In genomic region chr17:41667280-41668008, GRCh38 we compare ENCODE assay signal across 8 cellular contexts. TPM values are rescaled to one million over a fixed set of nuclear protein-coding genes. Genes with fewer than 3 reads are reported as not detected.
A peak's percentile ranks its signal among the peaks of the same experiment; 100 is the strongest.
DNase-seq lines count a peak whose midpoint lies in the region; ATAC-seq, FAIRE-seq and TF ChIP-seq lines count a peak whose summit lies in the region.

No MANE protein-coding gene starts in this region.

- H3K9me3 ChIP-seq in SJCRH30 (replicated peaks) = no peaks in the 10 kb centered on the region
- no peaks in the 10 kb centered on the region for H3K9me3 ChIP-seq in subcutaneous abdominal adipose tissue (ENCODE audit: control insufficient read depth in 5 of 5, low read length in 5 of 5)

- DNase-seq in activated CD4-positive, alpha-beta T cell treated with anti-CD3 and anti-CD28 coated beads, Interleukin-2, amount 10 ng/mL, durations not matched to agents 7 days and 5 days = no peak
- DNase-seq in activated CD4-positive, alpha-beta T cell treated with anti-CD3 and anti-CD28 coated beads for 48 hours = no peak
- no peak for DNase-seq in SJCRH30
- DNase-seq in foreskin keratinocyte = no peak
- DNase-seq in RPMI8226 = no peak
- DNase-seq in urothelium cell line (ENCODE audit: low spot score) = no peak
- no peak for DNase-seq in AG08395 (ENCODE audit: low spot score)

- no peaks in the 10 kb centered on the region for H3K36me3 Mint-ChIP-seq in activated CD4-positive, alpha-beta T cell treated with anti-CD3 and anti-CD28 coated beads, Interleukin-2, amount 10 ng/mL, durations not matched to agents 7 days and 5 days (ENCODE audit: low read depth)

- peaks cover 48% of the 10 kb centered on the region for H3K4me1 Mint-ChIP-seq in activated CD4-positive, alpha-beta T cell treated with anti-CD3 and anti-CD28 coated beads, Interleukin-2, amount 10 ng/mL, durations not matched to agents 7 days and 5 days

- peaks cover 13% of the 10 kb centered on the region for H3K27me3 Mint-ChIP-seq in activated CD4-positive, alpha-beta T cell treated with anti-CD3 and anti-CD28 coated beads, Interleukin-2, amount 10 ng/mL, durations not matched to agents 7 days and 5 days

- ATAC-seq in foreskin keratinocyte = no peak

- peak overlapping the region in 2 of 5 donors; percentile 23 to 64 for H3K9ac ChIP-seq in subcutaneous abdominal adipose tissue (ENCODE audit: low read length in 5 of 5)

- H3K4me1 ChIP-seq in SJCRH30 (0 out of 2 replicates have a peak, but pooled peaks cover 2% of the 10 kb centered on the region), foreskin keratinocyte (peaks cover 27% of the 10 kb centered on the region), subcutaneous abdominal adipose tissue (ENCODE audit: control insufficient read depth in 5 of 5, insufficient read depth in 5 of 5, low read length in 5 of 5) (peaks cover 0 to 29% (median 24%) of the 10 kb centered on the region in 5 donors)

- H3K4me3 Mint-ChIP-seq in activated CD4-positive, alpha-beta T cell treated with anti-CD3 and anti-CD28 coated beads, Interleukin-2, amount 10 ng/mL, durations not matched to agents 7 days and 5 days = peak overlapping the region; percentile 79

- TF ChIP-seq CTCF in foreskin keratinocyte (conservative IDR thresholded peaks at IDR 0.05) = no peak

- H3K27me3 ChIP-seq in SJCRH30 (no peaks in the 10 kb centered on the region), foreskin keratinocyte (no peaks in the 10 kb centered on the region), subcutaneous abdominal adipose tissue (ENCODE audit: control insufficient read depth in 5 of 5, insufficient read depth in 4 of 5, low read length in 5 of 5) (no peaks in the 10 kb centered on the region)

- no peaks in the 10 kb centered on the region for H3K9me3 Mint-ChIP-seq in activated CD4-positive, alpha-beta T cell treated with anti-CD3 and anti-CD28 coated beads, Interleukin-2, amount 10 ng/mL, durations not matched to agents 7 days and 5 days

- no peak for FAIRE-seq in urothelium cell line (lab: Jason Lieb, UNC)

- H3K27ac ChIP-seq in SJCRH30 = no peak overlapping the region; the same call in 1 of the 2 replicates
- peak overlapping the region; percentile 94 for H3K27ac ChIP-seq in foreskin keratinocyte
- H3K27ac ChIP-seq in subcutaneous abdominal adipose tissue (ENCODE audit: low read depth, low read length) = no peak overlapping the region

- peak overlapping the region; percentile 98 for H3K27ac Mint-ChIP-seq in activated CD4-positive, alpha-beta T cell treated with anti-CD3 and anti-CD28 coated beads, Interleukin-2, amount 10 ng/mL, durations not matched to agents 7 days and 5 days

- CTCF ChIA-PET in activated CD4-positive, alpha-beta T cell treated with anti-CD3 and anti-CD28 coated beads, Interleukin-2, amount 10 ng/mL, durations not matched to agents 7 days and 5 days (lab: Charles Lee) = interaction anchor here (0.5 to 9.6 kb wide), 10 partner anchors 14 to 808 kb away, joined by 3 to 235 read pairs (median 6); partner anchors contain the start of gene EIF1

- H3K4me3 ChIP-seq in SJCRH30 (peak overlapping the region; percentile 47), subcutaneous abdominal adipose tissue (ENCODE audit: low read depth in 1 of 5, low read length in 5 of 5) (peak overlapping the region in 3 of 5 donors; percentile 58 to 77 (median 74))

- POLR2A ChIA-PET in activated CD4-positive, alpha-beta T cell treated with anti-CD3 and anti-CD28 coated beads, Interleukin-2, amount 10 ng/mL, durations not matched to agents 7 days and 5 days (lab: Charles Lee) = interaction anchor here (1.1 to 1.3 kb wide), 2 partner anchors 22 to 28 kb away, joined by 3 to 4 read pairs; no protein-coding TSS in a partner anchor

- H3K36me3 ChIP-seq in SJCRH30 (no peaks in the 10 kb centered on the region), subcutaneous abdominal adipose tissue (ENCODE audit: control insufficient read depth in 5 of 5, insufficient read depth in 5 of 5, low read length in 5 of 5) (no peaks in the 10 kb centered on the region)

RNA-seq across cellular contexts. Expression of gene EIF1, which starts 21.2 kb away (rescaled TPM):
- total RNA-seq in activated CD4-positive, alpha-beta T cell treated with anti-CD3 and anti-CD28 coated beads, Interleukin-2, amount 10 ng/mL, durations not matched to agents 7 days and 5 days = 100 to 1,000 TPM; 605 to 645 TPM
- total RNA-seq in SJCRH30 (2014; rRNA removed; shearing (Covaris generic)) = 107 and 142 TPM in 2 replicates
- 346 and 364 TPM in 2 replicates for total RNA-seq in foreskin keratinocyte
- 1,004 and 1,032 TPM in 2 replicates for polyA plus RNA-seq in foreskin keratinocyte

RNA-seq across cellular contexts. Expression of gene KRT17, which starts 43.1 kb away (rescaled TPM):
- total RNA-seq in activated CD4-positive, alpha-beta T cell treated with anti-CD3 and anti-CD28 coated beads, Interleukin-2, amount 10 ng/mL, durations not matched to agents 7 days and 5 days = under 1 TPM in 1 of 2 experiments, not detected in 1; 0.25 TPM
- total RNA-seq in SJCRH30 (2014; rRNA removed; shearing (Covaris generic)) = 134 and 149 TPM in 2 replicates
- 3,495 and 3,975 TPM in 2 replicates for total RNA-seq in foreskin keratinocyte
- 3,974 and 4,528 TPM in 2 replicates for polyA plus RNA-seq in foreskin keratinocyte

RNA-seq across cellular contexts. Expression of gene GAST, which starts 44.7 kb away (rescaled TPM):
- total RNA-seq in activated CD4-positive, alpha-beta T cell treated with anti-CD3 and anti-CD28 coated beads, Interleukin-2, amount 10 ng/mL, durations not matched to agents 7 days and 5 days = not detected
- not detected in 2 replicates for total RNA-seq in SJCRH30 (2014; rRNA removed; shearing (Covaris generic))
- 0.37 and 0.42 TPM in 2 replicates for total RNA-seq in foreskin keratinocyte
- polyA plus RNA-seq in foreskin keratinocyte = 0.62 and 0.78 TPM in 2 replicates

RNA-seq across cellular contexts. Expression of gene KRT16, which starts 54.9 kb away (rescaled TPM):
- total RNA-seq in activated CD4-positive, alpha-beta T cell treated with anti-CD3 and anti-CD28 coated beads, Interleukin-2, amount 10 ng/mL, durations not matched to agents 7 days and 5 days = not detected
- 0.08 TPM in 1 of 2 replicates, not detected in the other for total RNA-seq in SJCRH30 (2014; rRNA removed; shearing (Covaris generic))
- total RNA-seq in foreskin keratinocyte = 115 and 208 TPM in 2 replicates
- polyA plus RNA-seq in foreskin keratinocyte = 132 and 240 TPM in 2 replicates

Comparison
In these comparisons a context has a peak if more than half of its experiments do, and no peak if none do; other contexts are left out.
1. RNA of gene KRT17, which starts 43.1 kb away (total RNA-seq): 3,495 to 3,975 TPM in foreskin keratinocyte and 134 to 149 TPM in SJCRH30; 0.25 TPM in activated CD4-positive, alpha-beta T cell treated with anti-CD3 and anti-CD28 coated beads, Interleukin-2, amount 10 ng/mL, durations not matched to agents 7 days and 5 days; every median in the first group is over 100 times any median in the second.